ENCODE assay signal across 14 cellular contexts in genomic region chr1:200336901-200337391, GRCh38.
A peak's percentile ranks its signal among the peaks of the same experiment; 100 is the strongest.
DNase-seq lines count a peak whose midpoint lies in the region; ATAC-seq and TF ChIP-seq lines count a peak whose summit lies in the region.
"Had no signal": no experiment of that assay in that cellular context is flagged by ENCODE, and none has a peak within 500 bp of the region (broad histone marks: within the 10 kb centered on the region; RNA-seq: fewer than 3 reads in every experiment).

No MANE protein-coding gene starts in this region.

- WGBS in mammary epithelial cell (ENCODE audit: low coverage, missing lambda C conversion rate) = 67% methylated on average over 4 of the region's 4 CpGs

- in situ Hi-C loops in mammary epithelial cell (cut with MboI; ENCODE audit: low sequenced_read_pairs in 2 of 2) = no loop called here

- intact Hi-C loops in mammary epithelial cell (cut with micrococcal nuclease) (loop anchor here (5.0 kb wide), 1 partner anchor 40 kb away; no protein-coding TSS in a partner anchor), posterior vena cava (cut with DNase I) (no loop called here), posterior cingulate gyrus (cut with DNase I) (no loop called here)

- dilution Hi-C loops in mammary epithelial cell (cut with HindIII; ENCODE audit: low sequenced_read_pairs) = loop anchor here (5.0 kb wide), 1 partner anchor 35 kb away; no protein-coding TSS in a partner anchor

- no peaks in the 10 kb centered on the region for H3K27me3 ChIP-seq in CD4-positive, CD25-positive, alpha-beta regulatory T cell (ENCODE audit: control insufficient read depth, insufficient read depth, low read length)
- no peaks in the 10 kb centered on the region for H3K27me3 ChIP-seq in mammary epithelial cell (ENCODE audit: insufficient read depth, low read length)

- no peak overlapping the region for H3K27ac ChIP-seq in CD4-positive, CD25-positive, alpha-beta regulatory T cell (ENCODE audit: insufficient read depth, low read length, poor library complexity, severe bottlenecking)
- no peak overlapping the region for H3K27ac ChIP-seq in mammary epithelial cell (ENCODE audit: insufficient read depth, low read depth, low read length)

- no peak overlapping the region for H3K9ac ChIP-seq in mammary epithelial cell (ENCODE audit: insufficient read depth, low read length)

- peaks cover 12 to 34% (median 25%) of the 10 kb centered on the region in 4 donors for H3K4me1 Mint-ChIP-seq in CD4-positive, CD25-positive, alpha-beta regulatory T cell
- peaks cover 4% of the 10 kb centered on the region for H3K4me1 Mint-ChIP-seq in neural crest cell

- H3K27me3 Mint-ChIP-seq in CD4-positive, CD25-positive, alpha-beta regulatory T cell = no peaks in the 10 kb centered on the region
- no peaks in the 10 kb centered on the region for H3K27me3 Mint-ChIP-seq in neural crest cell (ENCODE audit: low read depth)
- H3K27me3 Mint-ChIP-seq: activated CD4-positive, alpha-beta memory T cell treated with anti-CD3 and anti-CD28 coated beads for 36 hours; CD4-positive, alpha-beta memory T cell; stimulated activated naive CD8-positive, alpha-beta T cell treated with anti-CD3 and anti-CD28 coated beads, Interleukin-15, amount 100 ng/mL, for 72 hours had no signal

- H4K20me1 ChIP-seq in mammary epithelial cell (ENCODE audit: insufficient read depth, low read length) = no peaks in the 10 kb centered on the region

- no peaks in the 10 kb centered on the region for H3K79me2 ChIP-seq in mammary epithelial cell (ENCODE audit: insufficient read depth, low read length)

- H2AFZ ChIP-seq in mammary epithelial cell (ENCODE audit: low read depth, low read length) = no peak overlapping the region

- H3K36me3 ChIP-seq in CD4-positive, CD25-positive, alpha-beta regulatory T cell (ENCODE audit: control insufficient read depth, insufficient read depth, low read length) = no peaks in the 10 kb centered on the region
- H3K36me3 ChIP-seq in mammary epithelial cell (ENCODE audit: insufficient read depth, low read length) = no peaks in the 10 kb centered on the region

- CTCF ChIA-PET in mammary epithelial cell (lab: Charles Lee; ENCODE audit: low non-redundant PET) = no interaction called here

- peak overlapping the region; percentile 63 to 78 (median 70) for H3K27ac Mint-ChIP-seq in CD4-positive, CD25-positive, alpha-beta regulatory T cell
- peak overlapping the region; percentile 4 for H3K27ac Mint-ChIP-seq in neural crest cell (ENCODE audit: unreplicated experiment)
- H3K27ac Mint-ChIP-seq: activated CD4-positive, alpha-beta memory T cell treated with anti-CD3 and anti-CD28 coated beads for 36 hours had no signal

- TF ChIP-seq CTCF in mammary epithelial cell (conservative IDR thresholded peaks at IDR 0.05 in 1 of 2, IDR thresholded peaks at IDR 0.05 in 1 of 2; ENCODE audit: extremely low read depth in 1 of 2, insufficient read depth in 1 of 2, low read depth in 1 of 2, low read length in 2 of 2) (no peak), neural crest cell (conservative IDR thresholded peaks at IDR 0.05) (no peak)

- no peaks in the 10 kb centered on the region for H3K36me3 Mint-ChIP-seq in CD4-positive, CD25-positive, alpha-beta regulatory T cell
- no peaks in the 10 kb centered on the region for H3K36me3 Mint-ChIP-seq in neural crest cell (ENCODE audit: low read depth)
- H3K36me3 Mint-ChIP-seq: activated CD4-positive, alpha-beta memory T cell treated with anti-CD3 and anti-CD28 coated beads for 36 hours; CD4-positive, alpha-beta memory T cell had no signal

- no peaks in the 10 kb centered on the region for H3K9me3 ChIP-seq in CD4-positive, CD25-positive, alpha-beta regulatory T cell (ENCODE audit: control insufficient read depth in 2 of 2, low read length in 2 of 2)
- no peaks in the 10 kb centered on the region for H3K9me3 ChIP-seq in mammary epithelial cell (replicated peaks; ENCODE audit: insufficient read depth, low read length)

- H3K9me3 Mint-ChIP-seq in CD4-positive, CD25-positive, alpha-beta regulatory T cell = no peaks in the 10 kb centered on the region
- H3K9me3 Mint-ChIP-seq in neural crest cell = no peaks in the 10 kb centered on the region
- H3K9me3 Mint-ChIP-seq: activated CD4-positive, alpha-beta memory T cell treated with anti-CD3 and anti-CD28 coated beads for 36 hours; CD4-positive, alpha-beta memory T cell; stimulated activated naive CD8-positive, alpha-beta T cell treated with anti-CD3 and anti-CD28 coated beads, Interleukin-15, amount 100 ng/mL, for 72 hours had no signal

- no peak for DNase-seq in CD4-positive, CD25-positive, alpha-beta regulatory T cell
- peak; percentile 43 for DNase-seq in M059J (ENCODE audit: low read depth)
- DNase-seq in mammary epithelial cell = no peak
- DNase-seq in neural crest cell (ENCODE audit: low read depth, low spot score) = no peak
- DNase-seq in NCI-H510A (lab: John Stamatoyannopoulos, UW) = no peak
- no peak for DNase-seq in NCI-H526 (lab: John Stamatoyannopoulos, UW)
- DNase-seq in posterior vena cava (ENCODE audit: low spot score) = no peak
- no peak for DNase-seq in posterior cingulate gyrus
- DNase-seq: activated CD4-positive, alpha-beta memory T cell treated with anti-CD3 and anti-CD28 coated beads for 36 hours; caudate nucleus; CD4-positive, alpha-beta memory T cell; hypothalamus; stimulated activated CD4-positive, alpha-beta T cell treated with anti-CD3 and anti-CD28 coated beads, Interleukin-4, amount 100 ng/mL, for 24 hours; stimulated activated naive CD8-positive, alpha-beta T cell treated with anti-CD3 and anti-CD28 coated beads, Interleukin-15, amount 100 ng/mL, for 72 hours had no signal

- H3K4me1 ChIP-seq in CD4-positive, CD25-positive, alpha-beta regulatory T cell (ENCODE audit: control insufficient read depth, insufficient read depth, low read length, poor library complexity, severe bottlenecking) = peaks cover 11% of the 10 kb centered on the region
- peaks cover 18% of the 10 kb centered on the region for H3K4me1 ChIP-seq in mammary epithelial cell (ENCODE audit: insufficient read depth, low read length)

- ATAC-seq in CD4-positive, CD25-positive, alpha-beta regulatory T cell (ENCODE audit: low read depth in 2 of 2) = no peak

- peak overlapping the region; percentile 17 for H3K4me3 ChIP-seq in CD4-positive, CD25-positive, alpha-beta regulatory T cell (ENCODE audit: low read depth, low read length)
- no peak overlapping the region for H3K4me3 ChIP-seq in mammary epithelial cell (replicated peaks in 1 of 3; ENCODE audit: insufficient read depth in 1 of 3, low read depth in 2 of 3, low read length in 3 of 3)

- BruUV-seq in mammary epithelial cell (replicated peaks; lab: Mats Ljungman, UMichigan) = no TSS peak

- H3K4me2 ChIP-seq in mammary epithelial cell (ENCODE audit: insufficient read depth, low read depth, low read length) = peak overlapping the region; percentile 62

- H3K4me3 Mint-ChIP-seq in CD4-positive, CD25-positive, alpha-beta regulatory T cell = peak overlapping the region in 3 of 4 donors; percentile 14 to 72 (median 55)
- H3K4me3 Mint-ChIP-seq in neural crest cell = no peak overlapping the region
- H3K4me3 Mint-ChIP-seq: activated CD4-positive, alpha-beta memory T cell treated with anti-CD3 and anti-CD28 coated beads for 36 hours had no signal
